22 cellular contexts compared by ENCODE assay signal in genomic region chr18:54613174-54613573, GRCh38. TPM values are rescaled to one million over a fixed set of nuclear protein-coding genes. Genes with fewer than 3 reads are reported as not detected.
"Had no signal": no experiment of that assay in that cellular context is flagged by ENCODE, and none has a peak within 500 bp of the region (broad histone marks: within the 10 kb centered on the region; RNA-seq: fewer than 3 reads in every experiment).

No MANE protein-coding gene starts in this region.

- H3K9me3 ChIP-seq: SJSA1 had no signal

- H3K27ac ChIP-seq: SJSA1, SK-N-MC had no signal

- H3K4me3 ChIP-seq: SJSA1, SK-N-MC had no signal

- H3K36me3 ChIP-seq: SJSA1 had no signal

- H3K27me3 ChIP-seq: SJSA1 had no signal

- DNase-seq: IMR-90, Karpas-422, KG1, MM.1S, NCI-H1092 treated with DMSO at 0.1 percent for 48 hours, NCI-H1436, NCI-H187, NCI-H2029, NCI-H2081 treated with DMSO at 0.1 percent for 48 hours, NCI-H2171, NCI-H226, NCI-H446, NCI-H510A, NCI-H524 treated with DMSO at 0.1 percent for 48 hours, NCI-H69, NCI-H774, Right ventricle myocardium superior, RPMI8226, SIG-M5 had no signal

- H3K4me1 ChIP-seq: SJSA1 had no signal

RNA-seq across cellular contexts. Expression of gene DYNAP, which starts 22.1 kb away (rescaled TPM):
- total RNA-seq: HT-29, IMR-90, Right ventricle myocardium superior, SJSA1 had no signal
